Comparison of ENCODE assay signal across 12 cellular contexts in the genomic region with DNA sequence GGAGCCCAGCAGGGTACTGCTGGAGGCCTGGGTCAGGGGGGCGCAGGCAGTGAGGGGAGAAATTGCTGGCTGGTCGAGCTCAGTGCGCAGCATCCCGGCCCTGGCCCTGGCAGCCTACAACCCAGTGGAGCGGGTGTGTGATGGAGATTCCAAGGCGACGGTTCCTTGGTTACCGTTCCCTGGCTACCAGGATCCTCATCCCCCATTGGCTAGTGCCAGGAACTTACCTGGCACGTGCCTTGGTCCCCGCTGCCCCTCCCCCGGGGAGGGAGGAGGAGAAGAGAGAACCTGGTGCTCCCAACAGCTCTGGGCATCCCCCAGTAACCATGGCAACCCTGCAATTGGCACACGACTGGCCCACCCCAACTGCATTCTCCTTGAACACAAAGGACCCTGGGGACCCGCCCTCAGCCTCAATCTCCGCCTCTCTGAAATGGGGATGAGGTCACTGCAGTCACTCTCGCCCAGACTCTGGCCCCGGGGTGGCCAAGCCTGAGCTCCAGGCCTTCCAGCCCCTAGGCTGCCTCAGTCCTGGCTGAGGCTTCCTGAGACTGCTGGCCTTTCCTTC. TPM values are rescaled to one million over a fixed set of nuclear protein-coding genes. Genes with fewer than 3 reads are reported as not detected.
DNase-seq lines count a peak whose midpoint lies in the region; ATAC-seq and TF ChIP-seq lines count a peak whose summit lies in the region.
"Had no signal": no experiment of that assay in that cellular context is flagged by ENCODE, and none has a peak within 500 bp of the region (broad histone marks: within the 10 kb centered on the region; RNA-seq: fewer than 3 reads in every experiment).

No MANE protein-coding gene starts in this region.

- H3K9me3 Mint-ChIP-seq in central memory CD8-positive, alpha-beta T cell: no peaks in the 10 kb centered on the region

- TF ChIP-seq RAD21 in SK-N-SH (IDR thresholded peaks at IDR 0.05; ENCODE audit: low read length): no peak

- no peak overlapping the region for H3K4me3 Mint-ChIP-seq in central memory CD8-positive, alpha-beta T cell
- H3K4me3 Mint-ChIP-seq: T-helper 17 cell had no signal

- TF ChIP-seq CTCF in SK-N-SH (IDR thresholded peaks at IDR 0.05) (no peak), uterus (IDR thresholded peaks at IDR 0.05) (no peak), GM13976 (IDR thresholded peaks at IDR 0.05; ENCODE audit: borderline replicate concordance, control extremely low read depth, extremely low read depth, insufficient read depth, missing control alignments) (no peak)

- DNase-seq in SK-N-SH (peak; percentile 55), uterus (no peak), GM13976 (ENCODE audit: low spot score) (no peak), NOMO-1 treated with dmso at 0.1 percent for 144 hours (lab: John Stamatoyannopoulos, UW; ENCODE audit: unreplicated experiment) (no peak), SW 1271 (lab: John Stamatoyannopoulos, UW) (no peak)
- DNase-seq in central memory CD8-positive, alpha-beta T cell (ENCODE audit: low spot score in 2 of 2): no peak
- DNase-seq: activated T-cell treated with anti-CD3 and anti-CD28 coated beads, Interleukin-2, amount 50 U/mL, for 1 hour; left colon; T-helper 17 cell; testis had no signal

- WGBS in SK-N-SH (ENCODE audit: low lambda C conversion rate): 78% methylated on average over 5 of the region's 16 CpGs

- TF ChIP-seq POLR2A in uterus (IDR thresholded peaks at IDR 0.05): no peak

- H3K9me3 ChIP-seq in SK-N-SH (no peaks in the 10 kb centered on the region), uterus (no peaks in the 10 kb centered on the region)
- H3K9me3 ChIP-seq: testis had no signal

- H3K9ac ChIP-seq in SK-N-SH: peak overlapping the region; percentile 46; the same call in 1 of the 2 replicates

- POLR2A ChIA-PET in SK-N-SH (lab: Yijun Ruan, JAX): interaction anchor here (0.8 to 4.6 kb wide), 3 partner anchors 9 to 26 kb away, joined by 3 to 43 read pairs (median 11); a partner anchor contains a TSS

- H3K27me3 ChIP-seq in SK-N-SH (ENCODE audit: insufficient read depth) (no peaks in the 10 kb centered on the region), layer of hippocampus (ENCODE audit: control insufficient read depth, insufficient read depth, low read length) (no peaks in the 10 kb centered on the region), uterus (no peaks in the 10 kb centered on the region)
- H3K27me3 ChIP-seq: testis had no signal

- peak overlapping the region; percentile 26 for H3K27ac Mint-ChIP-seq in central memory CD8-positive, alpha-beta T cell (ENCODE audit: low read depth)
- H3K27ac Mint-ChIP-seq: T-helper 17 cell had no signal

- peaks cover 67% of the 10 kb centered on the region for H3K79me2 ChIP-seq in SK-N-SH (ENCODE audit: insufficient read depth)

- ATAC-seq in SK-N-SH treated with all-trans-retinoic acid at 6 μM for 48 hours: no peak
- ATAC-seq in central memory CD8-positive, alpha-beta T cell (replicated peaks; ENCODE audit: extremely low read depth, poor library complexity, severe bottlenecking): no peak
- ATAC-seq: left colon, T-helper 17 cell had no signal

- H3K36me3 ChIP-seq in SK-N-SH (replicated peaks in 1 of 2; ENCODE audit: control insufficient read depth in 1 of 2, insufficient read depth in 2 of 2, low read length in 1 of 2): peaks cover 35 to 49% of the 10 kb centered on the region in 2 experiments
- no peaks in the 10 kb centered on the region for H3K36me3 ChIP-seq in uterus

- H3K36me3 Mint-ChIP-seq in central memory CD8-positive, alpha-beta T cell (ENCODE audit: insufficient read depth): peaks cover 11% of the 10 kb centered on the region

- in situ Hi-C loops in GM13976 (cut with MboI; ENCODE audit: low sequenced_read_pairs, unreplicated experiment): no loop called here

- H3K4me1 Mint-ChIP-seq in central memory CD8-positive, alpha-beta T cell: peaks cover 38% of the 10 kb centered on the region

- H2AFZ ChIP-seq in SK-N-SH (ENCODE audit: low read depth): no peak overlapping the region

- H3K4me3 ChIP-seq in SK-N-SH (ENCODE audit: low read depth in 2 of 2, low read length in 1 of 2) (no peak overlapping the region), uterus (no peak overlapping the region)
- H3K4me3 ChIP-seq: testis had no signal

- H3K9me2 ChIP-seq in SK-N-SH: no peaks in the 10 kb centered on the region

- no peak for TF ChIP-seq EP300 in SK-N-SH (IDR thresholded peaks at IDR 0.05; ENCODE audit: borderline replicate concordance in 1 of 2, low read depth in 1 of 2, low read length in 1 of 2)

- intact Hi-C loops in uterus (cut with DNase I; ENCODE audit: low total_unique reads): no loop called here

- peaks cover 35 to 40% of the 10 kb centered on the region in 2 experiments; a peak in 3 of 4 replicates for H3K4me1 ChIP-seq in SK-N-SH (ENCODE audit: control insufficient read depth in 1 of 2, insufficient read depth in 2 of 2, low read depth in 1 of 2, low read length in 1 of 2)
- peaks cover 0 to 17% of the 10 kb centered on the region in 2 donors for H3K4me1 ChIP-seq in uterus

- peaks cover 16% of the 10 kb centered on the region for H3F3A ChIP-seq in SK-N-SH (replicated peaks; ENCODE audit: insufficient read depth)

- CTCF ChIA-PET in SK-N-SH (lab: Yijun Ruan, JAX): interaction anchor here (1.1 to 20.3 kb wide), 6 partner anchors 13 to 79 kb away, joined by 3 to 215 read pairs (median 22); a partner anchor contains a TSS

- peaks cover 61% of the 10 kb centered on the region for H4K20me1 ChIP-seq in SK-N-SH (ENCODE audit: insufficient read depth)

- H3K27ac ChIP-seq in SK-N-SH (ENCODE audit: low read depth in 2 of 2, low read length in 1 of 2) (peak overlapping the region; percentile 31 to 38; a peak in 2 of 4 replicates), layer of hippocampus (ENCODE audit: low read depth, low read length) (peak overlapping the region; percentile 52), uterus (peak overlapping the region; percentile 51 to 82)
- H3K27ac ChIP-seq: testis had no signal

- H3K27me3 Mint-ChIP-seq in central memory CD8-positive, alpha-beta T cell: peaks cover 4% of the 10 kb centered on the region
- H3K27me3 Mint-ChIP-seq: T-helper 17 cell had no signal

- H3K4me2 ChIP-seq in SK-N-SH: peak overlapping the region; percentile 100

TF ChIP-seq in SK-N-SH, 30 proteins besides CTCF, POLR2A, EP300 and RAD21 (continues in another document):
- no peak for TF ChIP-seq YY1 (IDR thresholded peaks at IDR 0.05; ENCODE audit: low read depth)
- TF ChIP-seq RFX5 (IDR thresholded peaks at IDR 0.05; ENCODE audit: low read length): no peak
- no peak for TF ChIP-seq GATA2 (CRISPR knock-in tag; IDR thresholded peaks at IDR 0.05)
- TF ChIP-seq RCOR1 (IDR thresholded peaks at IDR 0.05; ENCODE audit: low read length): no peak
- TF ChIP-seq TEAD4 (IDR thresholded peaks at IDR 0.05; ENCODE audit: borderline replicate concordance, insufficient read depth): no peak
- TF ChIP-seq, protein P1, sequence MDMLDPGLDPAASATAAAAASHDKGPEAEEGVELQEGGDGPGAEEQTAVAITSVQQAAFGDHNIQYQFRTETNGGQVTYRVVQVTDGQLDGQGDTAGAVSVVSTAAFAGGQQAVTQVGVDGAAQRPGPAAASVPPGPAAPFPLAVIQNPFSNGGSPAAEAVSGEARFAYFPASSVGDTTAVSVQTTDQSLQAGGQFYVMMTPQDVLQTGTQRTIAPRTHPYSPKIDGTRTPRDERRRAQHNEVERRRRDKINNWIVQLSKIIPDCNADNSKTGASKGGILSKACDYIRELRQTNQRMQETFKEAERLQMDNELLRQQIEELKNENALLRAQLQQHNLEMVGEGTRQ (IDR thresholded peaks at IDR 0.05; ENCODE audit: borderline replicate concordance, low read depth, low read length): no peak

TF ChIP-seq in SK-N-SH treated with all-trans-retinoic acid at 6 μM for 48 hours, 23 proteins besides CTCF, POLR2A, EP300 and RAD21 (continues in another document):
- TF ChIP-seq RARB (CRISPR knock-in tag; IDR thresholded peaks at IDR 0.05): no peak
- TF ChIP-seq ZFP3 (CRISPR knock-in tag; IDR thresholded peaks at IDR 0.05): no peak
- no peak for TF ChIP-seq CSDC2 (CRISPR knock-in tag; IDR thresholded peaks at IDR 0.05)

RNA-seq across cellular contexts. Expression of a gene that starts 4.3 kb away (rescaled TPM):
- 176 and 244 TPM in 2 replicates for polyA plus RNA-seq in SK-N-SH (2012; rRNA removed)
- polyA plus RNA-seq in SK-N-SH (2012; cell fraction: cytosol; rRNA removed): 109 and 114 TPM in 2 replicates
- polyA plus RNA-seq in SK-N-SH (2012; cell fraction: nucleus; rRNA removed): 1,021 and 1,050 TPM in 2 replicates
- total RNA-seq in uterus: 100 to 1,000 TPM in 2 of 4 donors, 10 to 100 TPM in 2; 30.6 to 107 (median 82.7) TPM

RNA-seq across cellular contexts. Expression of a gene that starts 22.5 kb away (rescaled TPM):
- 12.5 and 17.1 TPM in 2 replicates for polyA plus RNA-seq in SK-N-SH (2012; rRNA removed)
- 12.6 and 23.0 TPM in 2 replicates for polyA plus RNA-seq in SK-N-SH (2012; cell fraction: cytosol; rRNA removed)
- polyA plus RNA-seq in SK-N-SH (2012; cell fraction: nucleus; rRNA removed): 29.5 and 41.3 TPM in 2 replicates
- total RNA-seq in uterus: 1 to 10 TPM in 2 of 4 donors, not detected in 2; 1.9 to 3.0 TPM

RNA-seq across cellular contexts. Expression of a gene that starts 28.3 kb away (rescaled TPM):
- 183 and 206 TPM in 2 replicates for polyA plus RNA-seq in SK-N-SH (2012; rRNA removed)
- 60.8 and 101 TPM in 2 replicates for polyA plus RNA-seq in SK-N-SH (2012; cell fraction: cytosol; rRNA removed)
- 702 and 826 TPM in 2 replicates for polyA plus RNA-seq in SK-N-SH (2012; cell fraction: nucleus; rRNA removed)
- 100 to 1,000 TPM; 102 to 543 (median 193) TPM for total RNA-seq in uterus

RNA-seq across cellular contexts. Expression of a gene that starts 40.5 kb away (rescaled TPM):
- 1.9 and 2.2 TPM in 2 replicates for polyA plus RNA-seq in SK-N-SH (2012; rRNA removed)
- polyA plus RNA-seq in SK-N-SH (2012; cell fraction: cytosol; rRNA removed): 0.67 and 1.2 TPM in 2 replicates
- polyA plus RNA-seq in SK-N-SH (2012; cell fraction: nucleus; rRNA removed): 11.8 and 14.3 TPM in 2 replicates
- 10 to 100 TPM in 1 of 4 donors, 1 to 10 TPM in 3; 3.6 to 20.0 (median 7.1) TPM for total RNA-seq in uterus

RNA-seq across cellular contexts. Expression of a gene that starts 42.7 kb away (rescaled TPM):
- polyA plus RNA-seq in SK-N-SH (2012; rRNA removed): 35.9 and 39.5 TPM in 2 replicates
- polyA plus RNA-seq in SK-N-SH (2012; cell fraction: cytosol; rRNA removed): 28.3 and 36.2 TPM in 2 replicates
- polyA plus RNA-seq in SK-N-SH (2012; cell fraction: nucleus; rRNA removed): 28.0 and 30.6 TPM in 2 replicates
- 10 to 100 TPM; 16.4 to 29.8 (median 20.9) TPM for total RNA-seq in uterus
